Comparison of ENCODE assay signal across 11 cellular contexts in genomic region chr5:144598451-144599068, GRCh38.
DNase-seq lines count a peak whose midpoint lies in the region; ATAC-seq and TF ChIP-seq lines count a peak whose summit lies in the region.
"Had no signal": no experiment of that assay in that cellular context is flagged by ENCODE, and none has a peak within 500 bp of the region (broad histone marks: within the 10 kb centered on the region; RNA-seq: fewer than 3 reads in every experiment).

No MANE protein-coding gene starts in this region.

- H3K27me3 ChIP-seq in naive thymus-derived CD4-positive, alpha-beta T cell (ENCODE audit: control insufficient read depth in 2 of 2, insufficient read depth in 2 of 2, low read length in 2 of 2), result no peaks in the 10 kb centered on the region
- H3K27me3 ChIP-seq: gastrocnemius medialis had no signal

- H3K4me1 Mint-ChIP-seq in naive thymus-derived CD4-positive, alpha-beta T cell, result peaks cover 0 to 4% (median 0%) of the 10 kb centered on the region in 7 donors
- H3K4me1 Mint-ChIP-seq in natural killer cell treated with Interleukin-12 subunit alpha and Interleukin-12 subunit beta and Interleukin-15 and Interleukin-18, amount 100 ng/mL, for 72 hours (ENCODE audit: low read depth in 2 of 2), result no peaks in the 10 kb centered on the region
- H3K4me1 Mint-ChIP-seq: activated CD4-positive, alpha-beta T cell treated with anti-CD3 and anti-CD28 coated beads, Interleukin-2, amount 10 ng/mL, durations not matched to agents 24 days and 14 days; B cell had no signal

- no peak overlapping the region for H3K4me3 Mint-ChIP-seq in naive thymus-derived CD4-positive, alpha-beta T cell
- no peak overlapping the region for H3K4me3 Mint-ChIP-seq in natural killer cell treated with Interleukin-12 subunit alpha and Interleukin-12 subunit beta and Interleukin-15 and Interleukin-18, amount 100 ng/mL, for 72 hours
- H3K4me3 Mint-ChIP-seq: activated CD4-positive, alpha-beta T cell treated with anti-CD3 and anti-CD28 coated beads, Interleukin-2, amount 10 ng/mL, durations not matched to agents 24 days and 14 days; B cell had no signal

- POLR2A ChIA-PET in naive thymus-derived CD4-positive, alpha-beta T cell (lab: Charles Lee), result no interaction called here

- H3K36me3 Mint-ChIP-seq in naive thymus-derived CD4-positive, alpha-beta T cell, result peaks cover 0 to 9% (median 0%) of the 10 kb centered on the region in 5 donors
- no peaks in the 10 kb centered on the region for H3K36me3 Mint-ChIP-seq in natural killer cell treated with Interleukin-12 subunit alpha and Interleukin-12 subunit beta and Interleukin-15 and Interleukin-18, amount 100 ng/mL, for 72 hours

- no peak for TF ChIP-seq CTCF in AG09309 (IDR thresholded peaks at IDR 0.05; ENCODE audit: control insufficient read depth, insufficient read depth, low read depth, low read length, missing control alignments)

- no peaks in the 10 kb centered on the region for H3K4me1 ChIP-seq in naive thymus-derived CD4-positive, alpha-beta T cell (ENCODE audit: control insufficient read depth in 2 of 2, insufficient read depth in 2 of 2, low read length in 2 of 2)

- H3K9me3 Mint-ChIP-seq in naive thymus-derived CD4-positive, alpha-beta T cell, result peaks cover 0 to 18% (median 5%) of the 10 kb centered on the region in 11 donors
- peaks cover 16% of the 10 kb centered on the region for H3K9me3 Mint-ChIP-seq in natural killer cell treated with Interleukin-12 subunit alpha and Interleukin-12 subunit beta and Interleukin-15 and Interleukin-18, amount 100 ng/mL, for 72 hours

- no peak for ATAC-seq in GM18861 (IDR thresholded peaks at IDR 0.05; ENCODE audit: unreplicated experiment)
- no peak for ATAC-seq in HG02623 (IDR thresholded peaks at IDR 0.05; ENCODE audit: unreplicated experiment)
- ATAC-seq in naive thymus-derived CD4-positive, alpha-beta T cell, result no peak
- no peak for ATAC-seq in natural killer cell treated with Interleukin-12 subunit alpha and Interleukin-12 subunit beta and Interleukin-15 and Interleukin-18, amount 100 ng/mL, for 72 hours
- ATAC-seq: gastrocnemius medialis had no signal

- CTCF ChIA-PET in naive thymus-derived CD4-positive, alpha-beta T cell (lab: Charles Lee), result no interaction called here

- no peak overlapping the region for H3K27ac Mint-ChIP-seq in naive thymus-derived CD4-positive, alpha-beta T cell
- H3K27ac Mint-ChIP-seq in natural killer cell treated with Interleukin-12 subunit alpha and Interleukin-12 subunit beta and Interleukin-15 and Interleukin-18, amount 100 ng/mL, for 72 hours, result no peak overlapping the region
- H3K27ac Mint-ChIP-seq: activated CD4-positive, alpha-beta T cell treated with anti-CD3 and anti-CD28 coated beads, Interleukin-2, amount 10 ng/mL, durations not matched to agents 24 days and 14 days; B cell had no signal

- H3K27ac ChIP-seq in caudate nucleus (ENCODE audit: low read depth, low read length), result peak overlapping the region; percentile 70
- H3K27ac ChIP-seq in naive thymus-derived CD4-positive, alpha-beta T cell (ENCODE audit: low read depth, low read length), result no peak overlapping the region
- H3K27ac ChIP-seq: gastrocnemius medialis had no signal

- no peaks in the 10 kb centered on the region for H3K9me3 ChIP-seq in naive thymus-derived CD4-positive, alpha-beta T cell (ENCODE audit: control insufficient read depth in 2 of 3, low read length in 3 of 3)
- H3K9me3 ChIP-seq: gastrocnemius medialis had no signal

- intact Hi-C loops in naive thymus-derived CD4-positive, alpha-beta T cell (cut with micrococcal nuclease), result no loop called here

- peaks cover 0 to 16% (median 7%) of the 10 kb centered on the region in 5 donors for H3K27me3 Mint-ChIP-seq in naive thymus-derived CD4-positive, alpha-beta T cell
- H3K27me3 Mint-ChIP-seq in natural killer cell treated with Interleukin-12 subunit alpha and Interleukin-12 subunit beta and Interleukin-15 and Interleukin-18, amount 100 ng/mL, for 72 hours, result no peaks in the 10 kb centered on the region

- peak overlapping the region; percentile 19 for H3K4me3 ChIP-seq in AG09309 (ENCODE audit: control insufficient read depth, low read depth, low read length)
- no peak overlapping the region for H3K4me3 ChIP-seq in naive thymus-derived CD4-positive, alpha-beta T cell (ENCODE audit: low read length)
- H3K4me3 ChIP-seq: gastrocnemius medialis had no signal

- H3K36me3 ChIP-seq in naive thymus-derived CD4-positive, alpha-beta T cell (ENCODE audit: control insufficient read depth in 2 of 3, insufficient read depth in 3 of 3, low read length in 3 of 3), result no peaks in the 10 kb centered on the region
- H3K36me3 ChIP-seq: gastrocnemius medialis had no signal

- no peak for DNase-seq in AG09309 (ENCODE audit: low read depth)
- DNase-seq in NCI-H1417 (lab: John Stamatoyannopoulos, UW), result peak; percentile 69 to 87 (median 75)
- DNase-seq in caudate nucleus (lab: John Stamatoyannopoulos, UW), result peak in 36 of 61 donors; percentile 0 to 61 (median 23)
- DNase-seq in midbrain (lab: John Stamatoyannopoulos, UW), result peak; percentile 21
- DNase-seq in naive thymus-derived CD4-positive, alpha-beta T cell, result no peak
- DNase-seq in natural killer cell treated with Interleukin-12 subunit alpha and Interleukin-12 subunit beta and Interleukin-15 and Interleukin-18, amount 100 ng/mL, for 72 hours (ENCODE audit: low spot score), result no peak
- DNase-seq: activated CD4-positive, alpha-beta T cell treated with anti-CD3 and anti-CD28 coated beads, Interleukin-2, amount 10 ng/mL, durations not matched to agents 24 days and 14 days; gastrocnemius medialis had no signal

Comparison
In these comparisons a context has a peak if more than half of its experiments do, and no peak if none do; other contexts are left out.
1. DNase-seq: peak in NCI-H1417 (3 of 3), caudate nucleus (36 of 61) and midbrain (single experiment); none in AG09309 (single experiment), naive thymus-derived CD4-positive, alpha-beta T cell (0 of 9) and natural killer cell treated with Interleukin-12 subunit alpha and Interleukin-12 subunit beta and Interleukin-15 and Interleukin-18, amount 100 ng/mL, for 72 hours (single experiment).